ENCODE assay signal across 16 cellular contexts in genomic region chr18:62723666-62724281, GRCh38. TPM values are rescaled to one million over a fixed set of nuclear protein-coding genes. Genes with fewer than 3 reads are reported as not detected.
DNase-seq lines count a peak whose midpoint lies in the region; ATAC-seq and TF ChIP-seq lines count a peak whose summit lies in the region.
"Had no signal": no experiment of that assay in that cellular context is flagged by ENCODE, and none has a peak within 500 bp of the region (broad histone marks: within the 10 kb centered on the region; RNA-seq: fewer than 3 reads in every experiment).

No MANE protein-coding gene starts in this region.

- TF ChIP-seq CTCF in WTC11 (IDR thresholded peaks at IDR 0.05): no peak

- in situ Hi-C loops in KBM-7 (cut with MboI; ENCODE audit: low pct_unique_long_range_greater_than_20kb, low sequenced_read_pairs): no loop called here

- no peaks in the 10 kb centered on the region for H3K27me3 ChIP-seq in iPS-18a (ENCODE audit: control insufficient read depth, insufficient read depth, low read length)
- H3K27me3 ChIP-seq: vagina had no signal

- H3K4me1 Mint-ChIP-seq in WTC11: peaks cover 72% of the 10 kb centered on the region

- CTCF ChIA-PET in WTC11 (lab: Charles Lee): interaction anchor here (1.3 kb wide), 1 partner anchor 9 kb away, joined by 3 read pairs; the partner anchor contains the start of gene PHLPP1

- peak; percentile 34 for ATAC-seq in WTC11

- H3K4me3 ChIP-seq in iPS-18a (ENCODE audit: low read length): peak overlapping the region; percentile 22
- H3K4me3 ChIP-seq: vagina had no signal

- H3K4me1 ChIP-seq in iPS-18a (ENCODE audit: control insufficient read depth, low read depth, low read length): peaks cover 55% of the 10 kb centered on the region

- no peak overlapping the region for H3K9ac ChIP-seq in iPS-18a (ENCODE audit: low read length)

- H3K9me3 ChIP-seq in iPS-18a (ENCODE audit: control insufficient read depth, low read depth, low read length): no peaks in the 10 kb centered on the region
- H3K9me3 ChIP-seq: vagina had no signal

- H3K27ac ChIP-seq in iPS-18a (ENCODE audit: low read length): no peak overlapping the region
- H3K27ac ChIP-seq: vagina had no signal

- H3K9me3 Mint-ChIP-seq in WTC11: no peaks in the 10 kb centered on the region
- H3K9me3 Mint-ChIP-seq: immature natural killer cell had no signal

- no peaks in the 10 kb centered on the region for H3K36me3 ChIP-seq in iPS-18a (ENCODE audit: control insufficient read depth, low read depth, low read length)
- H3K36me3 ChIP-seq: vagina had no signal

- H3K36me3 Mint-ChIP-seq in WTC11: no peaks in the 10 kb centered on the region; the same call in 1 of the 2 replicates

- DNase-seq in ELF-1 (ENCODE audit: low read depth, low spot score) (peak; percentile 18), WTC11 (ENCODE audit: low spot score) (no peak), pons (ENCODE audit: low spot score) (peak; percentile 52), T1000 (lab: John Stamatoyannopoulos, UW) (no peak), KBM-7 (no peak), NCI-H2227 (lab: John Stamatoyannopoulos, UW; ENCODE audit: unreplicated experiment) (no peak)
- DNase-seq in activated CD4-positive, alpha-beta T cell treated with anti-CD3 and anti-CD28 coated beads for 48 hours: no peak
- DNase-seq: activated CD4-positive, alpha-beta T cell treated with anti-CD3 and anti-CD28 coated beads, Interleukin-2, amount 50 U/mL, for 4 hours; activated T-cell treated with anti-CD3 and anti-CD28 coated beads, Interleukin-2, amount 50 U/mL, for 48 hours; immature natural killer cell; Kasumi-1; NCI-H187 treated with DMSO at 0.1 percent for 48 hours; occipital lobe; stimulated activated naive CD4-positive, alpha-beta T cell had no signal

- H3K4me3 Mint-ChIP-seq in WTC11: peak overlapping the region; percentile 35
- H3K4me3 Mint-ChIP-seq: immature natural killer cell had no signal

- H3K27me3 Mint-ChIP-seq in WTC11 (ENCODE audit: low read depth): no peaks in the 10 kb centered on the region

- peak overlapping the region; percentile 44; the same call in 1 of the 2 replicates for H3K27ac Mint-ChIP-seq in WTC11
- H3K27ac Mint-ChIP-seq: immature natural killer cell had no signal

- POLR2A ChIA-PET in WTC11 (lab: Charles Lee): no interaction called here

TF ChIP-seq in WTC11, 78 proteins besides CTCF, POLR2A, EP300 and RAD21:
- TF ChIP-seq MXD4 (CRISPR knock-in tag; IDR thresholded peaks at IDR 0.05; ENCODE audit: borderline replicate concordance): no peak
- TF ChIP-seq, protein P1, sequence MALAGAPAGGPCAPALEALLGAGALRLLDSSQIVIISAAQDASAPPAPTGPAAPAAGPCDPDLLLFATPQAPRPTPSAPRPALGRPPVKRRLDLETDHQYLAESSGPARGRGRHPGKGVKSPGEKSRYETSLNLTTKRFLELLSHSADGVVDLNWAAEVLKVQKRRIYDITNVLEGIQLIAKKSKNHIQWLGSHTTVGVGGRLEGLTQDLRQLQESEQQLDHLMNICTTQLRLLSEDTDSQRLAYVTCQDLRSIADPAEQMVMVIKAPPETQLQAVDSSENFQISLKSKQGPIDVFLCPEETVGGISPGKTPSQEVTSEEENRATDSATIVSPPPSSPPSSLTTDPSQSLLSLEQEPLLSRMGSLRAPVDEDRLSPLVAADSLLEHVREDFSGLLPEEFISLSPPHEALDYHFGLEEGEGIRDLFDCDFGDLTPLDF (CRISPR knock-in tag; IDR thresholded peaks at IDR 0.05): no peak
- TF ChIP-seq, protein P2, sequence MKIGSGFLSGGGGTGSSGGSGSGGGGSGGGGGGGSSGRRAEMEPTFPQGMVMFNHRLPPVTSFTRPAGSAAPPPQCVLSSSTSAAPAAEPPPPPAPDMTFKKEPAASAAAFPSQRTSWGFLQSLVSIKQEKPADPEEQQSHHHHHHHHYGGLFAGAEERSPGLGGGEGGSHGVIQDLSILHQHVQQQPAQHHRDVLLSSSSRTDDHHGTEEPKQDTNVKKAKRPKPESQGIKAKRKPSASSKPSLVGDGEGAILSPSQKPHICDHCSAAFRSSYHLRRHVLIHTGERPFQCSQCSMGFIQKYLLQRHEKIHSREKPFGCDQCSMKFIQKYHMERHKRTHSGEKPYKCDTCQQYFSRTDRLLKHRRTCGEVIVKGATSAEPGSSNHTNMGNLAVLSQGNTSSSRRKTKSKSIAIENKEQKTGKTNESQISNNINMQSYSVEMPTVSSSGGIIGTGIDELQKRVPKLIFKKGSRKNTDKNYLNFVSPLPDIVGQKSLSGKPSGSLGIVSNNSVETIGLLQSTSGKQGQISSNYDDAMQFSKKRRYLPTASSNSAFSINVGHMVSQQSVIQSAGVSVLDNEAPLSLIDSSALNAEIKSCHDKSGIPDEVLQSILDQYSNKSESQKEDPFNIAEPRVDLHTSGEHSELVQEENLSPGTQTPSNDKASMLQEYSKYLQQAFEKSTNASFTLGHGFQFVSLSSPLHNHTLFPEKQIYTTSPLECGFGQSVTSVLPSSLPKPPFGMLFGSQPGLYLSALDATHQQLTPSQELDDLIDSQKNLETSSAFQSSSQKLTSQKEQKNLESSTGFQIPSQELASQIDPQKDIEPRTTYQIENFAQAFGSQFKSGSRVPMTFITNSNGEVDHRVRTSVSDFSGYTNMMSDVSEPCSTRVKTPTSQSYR (CRISPR knock-in tag; IDR thresholded peaks at IDR 0.05): no peak
- TF ChIP-seq FOXJ3 (CRISPR knock-in tag; IDR thresholded peaks at IDR 0.05; ENCODE audit: borderline replicate concordance): no peak
- TF ChIP-seq, protein P3, sequence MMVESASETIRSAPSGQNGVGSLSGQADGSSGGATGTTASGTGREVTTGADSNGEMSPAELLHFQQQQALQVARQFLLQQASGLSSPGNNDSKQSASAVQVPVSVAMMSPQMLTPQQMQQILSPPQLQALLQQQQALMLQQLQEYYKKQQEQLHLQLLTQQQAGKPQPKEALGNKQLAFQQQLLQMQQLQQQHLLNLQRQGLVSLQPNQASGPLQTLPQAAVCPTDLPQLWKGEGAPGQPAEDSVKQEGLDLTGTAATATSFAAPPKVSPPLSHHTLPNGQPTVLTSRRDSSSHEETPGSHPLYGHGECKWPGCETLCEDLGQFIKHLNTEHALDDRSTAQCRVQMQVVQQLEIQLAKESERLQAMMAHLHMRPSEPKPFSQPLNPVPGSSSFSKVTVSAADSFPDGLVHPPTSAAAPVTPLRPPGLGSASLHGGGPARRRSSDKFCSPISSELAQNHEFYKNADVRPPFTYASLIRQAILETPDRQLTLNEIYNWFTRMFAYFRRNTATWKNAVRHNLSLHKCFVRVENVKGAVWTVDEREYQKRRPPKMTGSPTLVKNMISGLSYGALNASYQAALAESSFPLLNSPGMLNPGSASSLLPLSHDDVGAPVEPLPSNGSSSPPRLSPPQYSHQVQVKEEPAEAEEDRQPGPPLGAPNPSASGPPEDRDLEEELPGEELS (CRISPR knock-in tag; IDR thresholded peaks at IDR 0.05): no peak
- no peak for TF ChIP-seq ZNF532 (CRISPR knock-in tag; IDR thresholded peaks at IDR 0.05; ENCODE audit: borderline replicate concordance)
TF ChIP-seq in WTC11: peak in this region for 0.

RNA-seq across cellular contexts. Expression of gene PHLPP1, which starts 8.4 kb away (rescaled TPM):
- 49.1 to 52.0 TPM (median 49.5 TPM) in 3 replicates for total RNA-seq in WTC11 (2021)

Comparison
In these comparisons a context has a peak if more than half of its experiments do, and no peak if none do; other contexts are left out.
1. DNase-seq: peak in ELF-1 (single experiment) and pons (single experiment); none in WTC11 (single experiment), activated CD4-positive, alpha-beta T cell treated with anti-CD3 and anti-CD28 coated beads for 48 hours (single experiment), T1000 (single experiment), KBM-7 (single experiment) and NCI-H2227 (single experiment).